Comparison of ENCODE assay signal across 11 cellular contexts in the genomic region with DNA sequence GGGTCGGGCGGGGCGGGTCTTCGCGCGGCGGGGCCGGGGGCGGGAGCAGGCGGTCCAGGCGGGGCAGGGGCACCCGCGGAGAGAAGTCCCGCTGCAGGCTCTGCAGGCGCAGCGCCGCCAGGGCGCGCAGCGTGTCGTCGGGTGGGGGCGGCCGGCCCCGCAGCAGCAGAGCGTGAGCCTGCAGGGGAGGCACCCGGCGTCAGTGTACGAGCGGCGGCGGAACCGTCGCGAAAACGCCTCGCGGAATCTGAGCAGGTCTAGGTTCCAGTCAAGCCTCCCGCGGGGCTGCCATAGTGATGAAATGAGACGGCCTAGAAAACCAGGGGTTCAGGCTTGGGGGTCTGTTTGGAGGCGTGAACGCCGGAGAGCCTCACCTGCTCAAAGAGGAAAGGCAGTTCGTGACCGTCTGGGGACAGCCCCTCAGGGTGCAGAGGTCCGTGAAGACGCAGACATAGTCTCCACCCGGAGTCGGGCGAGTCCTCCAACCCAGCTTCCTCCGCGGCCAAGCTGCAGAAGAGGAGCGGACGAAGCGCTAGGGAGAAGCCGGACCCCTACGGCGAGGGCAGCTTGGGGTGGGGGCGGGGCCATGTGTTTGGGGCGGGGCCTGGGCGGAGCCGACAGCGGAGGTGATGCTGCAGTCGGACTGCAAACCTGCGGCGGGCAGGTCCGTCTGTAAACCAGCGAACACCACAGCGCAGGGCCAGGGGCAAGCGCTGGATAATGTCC. TPM values are rescaled to one million over a fixed set of nuclear protein-coding genes. Genes with fewer than 3 reads are reported as not detected.
A peak's percentile ranks its signal among the peaks of the same experiment; 100 is the strongest.
DNase-seq lines count a peak whose midpoint lies in the region; ATAC-seq and TF ChIP-seq lines count a peak whose summit lies in the region.
"Had no signal": no experiment of that assay in that cellular context is flagged by ENCODE, and none has a peak within 500 bp of the region (broad histone marks: within the 10 kb centered on the region; RNA-seq: fewer than 3 reads in every experiment).

No MANE protein-coding gene starts in this region.

- H3K27ac Mint-ChIP-seq in activated naive CD4-positive, alpha-beta T cell treated with anti-CD3 and anti-CD28 coated beads, Interleukin-2, amount 50 U/mL, for 72 hours: no peak overlapping the region
- no peak overlapping the region for H3K27ac Mint-ChIP-seq in mesothelial cell of epicardium

- H3K4me3 Mint-ChIP-seq in mesothelial cell of epicardium: no peak overlapping the region

- intact Hi-C loops in mucosa of descending colon (cut with DNase I, micrococcal nuclease): loop anchor here in 1 of 2 donors (10.0 kb wide), 1 partner anchor 96 kb away; a partner anchor contains a TSS

- no peaks in the 10 kb centered on the region for H3K9me3 Mint-ChIP-seq in activated naive CD4-positive, alpha-beta T cell treated with anti-CD3 and anti-CD28 coated beads, Interleukin-2, amount 50 U/mL, for 72 hours
- no peaks in the 10 kb centered on the region for H3K9me3 Mint-ChIP-seq in mesothelial cell of epicardium

- 0 out of 2 replicates have a peak overlapping the region, but pooled peaks have one; percentile 71 for H3K27ac ChIP-seq in 22Rv1
- H3K27ac ChIP-seq in HUES6 (ENCODE audit: low read depth, low read length): peak overlapping the region; percentile 31; the same call in 1 of the 2 replicates

- H3K9me3 ChIP-seq in HUES6 (ENCODE audit: control insufficient read depth, insufficient read depth, low read depth, low read length) (no peaks in the 10 kb centered on the region), mucosa of descending colon (no peaks in the 10 kb centered on the region)

- H3K4me3 ChIP-seq in HUES6 (ENCODE audit: low read depth, low read length) (peak overlapping the region; percentile 68), mucosa of descending colon (no peak overlapping the region)

- H3K36me3 Mint-ChIP-seq in activated naive CD4-positive, alpha-beta T cell treated with anti-CD3 and anti-CD28 coated beads, Interleukin-2, amount 50 U/mL, for 72 hours: peaks cover 6 to 8% of the 10 kb centered on the region in 2 donors
- peaks cover 32% of the 10 kb centered on the region for H3K36me3 Mint-ChIP-seq in mesothelial cell of epicardium

- DNase-seq in activated naive CD4-positive, alpha-beta T cell treated with anti-CD3 and anti-CD28 coated beads, Interleukin-2, amount 50 U/mL, for 72 hours (ENCODE audit: low spot score in 2 of 2): no peak
- peak in 2 of 3 donors; percentile 42 to 57 for DNase-seq in mucosa of descending colon
- no peak for DNase-seq in mesothelial cell of epicardium (ENCODE audit: low spot score in 2 of 2, unreplicated experiment in 2 of 2)
- no peak for DNase-seq in NCI-H1694 treated with DMSO at 0.1 percent for 48 hours (lab: John Stamatoyannopoulos, UW)
- DNase-seq: C1 segment of cervical spinal cord, NCI-H146 had no signal

- TF ChIP-seq CTCF in 22Rv1 (IDR thresholded peaks at IDR 0.05) (no peak), mucosa of descending colon (IDR thresholded peaks at IDR 0.05) (no peak), mesothelial cell of epicardium (IDR thresholded peaks at IDR 0.05; ENCODE audit: unreplicated experiment) (no peak)

- H3K9ac ChIP-seq in HUES6 (ENCODE audit: low read length): peak overlapping the region; percentile 61

- H3K36me3 ChIP-seq in HUES6 (ENCODE audit: control insufficient read depth, insufficient read depth, low read length): peaks cover 38% of the 10 kb centered on the region
- H3K36me3 ChIP-seq in mucosa of descending colon (ENCODE audit: low read depth): no peaks in the 10 kb centered on the region

- peaks cover 21% of the 10 kb centered on the region for H3K4me1 Mint-ChIP-seq in mesothelial cell of epicardium

- H3K4me1 ChIP-seq in HUES6 (ENCODE audit: control insufficient read depth, insufficient read depth, low read length): peaks cover 65% of the 10 kb centered on the region
- H3K4me1 ChIP-seq in mucosa of descending colon (ENCODE audit: low read depth): peaks cover 32% of the 10 kb centered on the region

- H3K27me3 Mint-ChIP-seq in mesothelial cell of epicardium (ENCODE audit: low read depth): peaks cover 9% of the 10 kb centered on the region

- peak; percentile 64 to 69 for ATAC-seq in activated naive CD4-positive, alpha-beta T cell treated with anti-CD3 and anti-CD28 coated beads, Interleukin-2, amount 50 U/mL, for 72 hours
- ATAC-seq in mucosa of descending colon: peak; percentile 8
- no peak for ATAC-seq in HG02623 (IDR thresholded peaks at IDR 0.05; ENCODE audit: unreplicated experiment)
- ATAC-seq in HG03196 (IDR thresholded peaks at IDR 0.05; ENCODE audit: unreplicated experiment): no peak
- ATAC-seq: HCT116 had no signal

- H3K27me3 ChIP-seq in HUES6 (ENCODE audit: control insufficient read depth, insufficient read depth, low read length): peaks cover 43% of the 10 kb centered on the region

RNA-seq across cellular contexts. Expression of a gene that starts 6.4 kb away (rescaled TPM):
- 1 to 10 TPM; 1.2 to 2.9 TPM for total RNA-seq in activated naive CD4-positive, alpha-beta T cell treated with anti-CD3 and anti-CD28 coated beads, Interleukin-2, amount 50 U/mL, for 72 hours
- 10 to 100 TPM in 2 of 3 donors, 1 to 10 TPM in 1; 4.3 to 27.5 (median 10.4) TPM for total RNA-seq in mucosa of descending colon
- 35.9 to 38.2 TPM (median 37.8 TPM) in 3 replicates for total RNA-seq in mesothelial cell of epicardium

RNA-seq across cellular contexts. Expression of a gene that starts 11.3 kb away (rescaled TPM):
- total RNA-seq in activated naive CD4-positive, alpha-beta T cell treated with anti-CD3 and anti-CD28 coated beads, Interleukin-2, amount 50 U/mL, for 72 hours: 10 to 100 TPM; 12.7 to 23.3 TPM
- total RNA-seq in mucosa of descending colon (10 to 100 TPM in 1 of 3 donors, 1 to 10 TPM in 2; 1.8 to 24.9 (median 6.1) TPM), mesothelial cell of epicardium (30.6 to 33.7 TPM (median 33.4 TPM) in 3 replicates)

RNA-seq across cellular contexts. Expression of a gene that starts 11.3 kb away (rescaled TPM):
- total RNA-seq in activated naive CD4-positive, alpha-beta T cell treated with anti-CD3 and anti-CD28 coated beads, Interleukin-2, amount 50 U/mL, for 72 hours: 1 to 10 TPM in 1 of 2 donors, under 1 TPM in 1; 0.78 to 1.0 TPM
- total RNA-seq in mucosa of descending colon: 1 to 10 TPM in 2 of 3 donors, not detected in 1; 1.6 to 2.6 TPM
- 2.0 to 2.3 TPM (median 2.1 TPM) in 3 replicates for total RNA-seq in mesothelial cell of epicardium

RNA-seq across cellular contexts. Expression of a gene that starts 12.0 kb away (rescaled TPM):
- total RNA-seq in activated naive CD4-positive, alpha-beta T cell treated with anti-CD3 and anti-CD28 coated beads, Interleukin-2, amount 50 U/mL, for 72 hours: 1 to 10 TPM in 1 of 2 donors, under 1 TPM in 1; 0.43 to 4.4 TPM
- 10 to 100 TPM in 1 of 3 donors, 1 to 10 TPM in 2; 1.4 to 37.4 (median 7.1) TPM for total RNA-seq in mucosa of descending colon
- 20.5 to 23.1 TPM (median 20.9 TPM) in 3 replicates for total RNA-seq in mesothelial cell of epicardium

Comparison
In these comparisons a context has a peak if more than half of its experiments do, and no peak if none do; other contexts are left out.
1. ATAC-seq: peak in activated naive CD4-positive, alpha-beta T cell treated with anti-CD3 and anti-CD28 coated beads, Interleukin-2, amount 50 U/mL, for 72 hours (2 of 2) and mucosa of descending colon (single experiment); none in HG02623 (single experiment) and HG03196 (single experiment).
2. DNase-seq: peak in mucosa of descending colon (2 of 3); none in activated naive CD4-positive, alpha-beta T cell treated with anti-CD3 and anti-CD28 coated beads, Interleukin-2, amount 50 U/mL, for 72 hours (0 of 2), mesothelial cell of epicardium (0 of 2) and NCI-H1694 treated with DMSO at 0.1 percent for 48 hours (single experiment).